Comparison of ENCODE assay signal across 1 cellular context in the genomic region with DNA sequence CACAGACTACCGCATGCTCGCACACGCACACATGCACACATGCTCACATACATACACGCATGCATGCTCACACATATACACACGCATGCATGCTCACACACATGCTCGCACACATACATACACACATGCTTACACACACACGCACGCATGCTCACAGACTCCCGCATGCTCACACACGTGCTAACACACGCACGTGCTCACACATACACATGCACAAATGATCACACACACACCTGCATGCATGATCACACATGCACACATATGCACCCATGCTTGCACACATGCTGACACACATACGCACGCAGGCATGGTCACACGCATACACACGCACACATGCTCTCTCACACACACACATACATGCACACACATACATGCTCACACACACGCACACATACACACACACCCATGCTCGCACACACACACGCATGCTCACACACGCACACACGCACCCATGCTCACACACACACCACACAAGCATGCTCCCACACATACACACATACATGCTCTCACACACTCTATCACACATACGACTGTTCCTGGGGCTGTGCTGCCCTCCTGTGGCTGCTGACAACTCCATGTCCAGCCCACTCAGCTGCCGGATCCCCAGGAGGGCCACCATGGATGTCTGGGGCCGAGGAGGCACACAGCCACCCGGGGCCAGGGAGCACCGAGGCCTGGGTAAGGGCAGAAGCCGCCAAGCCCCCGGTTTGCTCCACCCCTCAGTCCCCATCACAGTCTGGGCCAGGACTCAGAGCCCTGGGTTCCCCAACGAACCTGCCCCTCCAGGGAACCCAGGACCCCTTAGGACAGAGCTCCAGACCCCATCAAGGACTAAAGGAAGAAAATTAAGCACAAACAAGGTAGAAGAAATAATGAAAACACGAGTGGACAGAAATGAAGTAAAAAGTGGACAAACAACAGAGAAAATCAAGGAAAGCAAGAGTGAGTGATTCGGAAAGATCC.
A peak's percentile ranks its signal among the peaks of the same experiment; 100 is the strongest.
TF ChIP-seq lines count a peak whose summit lies in the region.

No MANE protein-coding gene starts in this region.

TF ChIP-seq in HEK293, 187 proteins besides CTCF, POLR2A, EP300 and RAD21 (continued from another document and continues in another):
- TF ChIP-seq ZNF514 (tag by site-specific recombination; IDR thresholded peaks at IDR 0.05) (no peak), GLI2 (tag by site-specific recombination; IDR thresholded peaks at IDR 0.05; ENCODE audit: borderline replicate concordance, low read depth) (no peak), ZNF776 (tag by site-specific recombination; IDR thresholded peaks at IDR 0.05; ENCODE audit: borderline replicate concordance) (no peak), ZNF266 (tag by site-specific recombination; IDR thresholded peaks at IDR 0.05; ENCODE audit: low read depth) (0 out of 2 replicates have a peak, but pooled peaks have one; percentile 10), ZNF155 (tag by site-specific recombination; IDR thresholded peaks at IDR 0.05) (no peak), REPIN1 (tag by site-specific recombination; IDR thresholded peaks at IDR 0.05; ENCODE audit: low read depth) (no peak), ZNF837 (tag by site-specific recombination; IDR thresholded peaks at IDR 0.05) (no peak), SCRT1 (tag by site-specific recombination; IDR thresholded peaks at IDR 0.05; ENCODE audit: borderline replicate concordance) (peak; percentile 71; the same call in 1 of the 2 replicates), ZNF214 (tag by site-specific recombination; IDR thresholded peaks at IDR 0.05; ENCODE audit: borderline replicate concordance) (no peak), ZNF510 (tag by site-specific recombination; IDR thresholded peaks at IDR 0.05; ENCODE audit: insufficient replicate concordance) (no peak), ZSCAN16 (tag by site-specific recombination; IDR thresholded peaks at IDR 0.05) (no peak), EGR2 (tag by site-specific recombination; IDR thresholded peaks at IDR 0.05; ENCODE audit: low read depth) (peak; percentile 92), ZBTB1 (tag by site-specific recombination; IDR thresholded peaks at IDR 0.05) (no peak), ZNF530 (tag by site-specific recombination; IDR thresholded peaks at IDR 0.05; ENCODE audit: low read depth) (no peak), ZNF248 (tag by site-specific recombination; IDR thresholded peaks at IDR 0.05) (no peak), ZEB2 (tag by site-specific recombination; IDR thresholded peaks at IDR 0.05) (no peak), ZNF792 (tag by site-specific recombination; IDR thresholded peaks at IDR 0.05) (no peak), PRDM1 (tag by site-specific recombination; IDR thresholded peaks at IDR 0.05) (no peak), ZNF404 (tag by site-specific recombination; IDR thresholded peaks at IDR 0.05) (no peak), ZNF677 (tag by site-specific recombination; IDR thresholded peaks at IDR 0.05) (no peak), ZNF777 (tag by site-specific recombination; IDR thresholded peaks at IDR 0.05; ENCODE audit: borderline replicate concordance) (no peak), ZNF335 (tag by site-specific recombination; conservative IDR thresholded peaks at IDR 0.05) (no peak), ZNF239 (tag by site-specific recombination; IDR thresholded peaks at IDR 0.05) (peak; percentile 34; the same call in 1 of the 2 replicates), ZNF600 (tag by site-specific recombination; IDR thresholded peaks at IDR 0.05) (peak; percentile 66), SALL2 (tag by site-specific recombination; IDR thresholded peaks at IDR 0.05; ENCODE audit: borderline replicate concordance) (peak; percentile 97), MYNN (tag by site-specific recombination; IDR thresholded peaks at IDR 0.05; ENCODE audit: borderline replicate concordance) (no peak), MEIS1 (CRISPR knock-in tag; IDR thresholded peaks at IDR 0.05; ENCODE audit: borderline replicate concordance) (no peak), ZNF701 (tag by site-specific recombination; IDR thresholded peaks at IDR 0.05) (peak; percentile 27; the same call in 1 of the 2 replicates), GFI1B (tag by site-specific recombination; IDR thresholded peaks at IDR 0.05) (no peak), ZNF658 (tag by site-specific recombination; IDR thresholded peaks at IDR 0.05) (no peak), ZNF76 (tag by site-specific recombination; IDR thresholded peaks at IDR 0.05; ENCODE audit: borderline replicate concordance, low read depth) (peak; percentile 33; the same call in 1 of the 2 replicates), ZNF19 (tag by site-specific recombination; IDR thresholded peaks at IDR 0.05; ENCODE audit: low read depth) (no peak)
- TF ChIP-seq, protein P1, sequence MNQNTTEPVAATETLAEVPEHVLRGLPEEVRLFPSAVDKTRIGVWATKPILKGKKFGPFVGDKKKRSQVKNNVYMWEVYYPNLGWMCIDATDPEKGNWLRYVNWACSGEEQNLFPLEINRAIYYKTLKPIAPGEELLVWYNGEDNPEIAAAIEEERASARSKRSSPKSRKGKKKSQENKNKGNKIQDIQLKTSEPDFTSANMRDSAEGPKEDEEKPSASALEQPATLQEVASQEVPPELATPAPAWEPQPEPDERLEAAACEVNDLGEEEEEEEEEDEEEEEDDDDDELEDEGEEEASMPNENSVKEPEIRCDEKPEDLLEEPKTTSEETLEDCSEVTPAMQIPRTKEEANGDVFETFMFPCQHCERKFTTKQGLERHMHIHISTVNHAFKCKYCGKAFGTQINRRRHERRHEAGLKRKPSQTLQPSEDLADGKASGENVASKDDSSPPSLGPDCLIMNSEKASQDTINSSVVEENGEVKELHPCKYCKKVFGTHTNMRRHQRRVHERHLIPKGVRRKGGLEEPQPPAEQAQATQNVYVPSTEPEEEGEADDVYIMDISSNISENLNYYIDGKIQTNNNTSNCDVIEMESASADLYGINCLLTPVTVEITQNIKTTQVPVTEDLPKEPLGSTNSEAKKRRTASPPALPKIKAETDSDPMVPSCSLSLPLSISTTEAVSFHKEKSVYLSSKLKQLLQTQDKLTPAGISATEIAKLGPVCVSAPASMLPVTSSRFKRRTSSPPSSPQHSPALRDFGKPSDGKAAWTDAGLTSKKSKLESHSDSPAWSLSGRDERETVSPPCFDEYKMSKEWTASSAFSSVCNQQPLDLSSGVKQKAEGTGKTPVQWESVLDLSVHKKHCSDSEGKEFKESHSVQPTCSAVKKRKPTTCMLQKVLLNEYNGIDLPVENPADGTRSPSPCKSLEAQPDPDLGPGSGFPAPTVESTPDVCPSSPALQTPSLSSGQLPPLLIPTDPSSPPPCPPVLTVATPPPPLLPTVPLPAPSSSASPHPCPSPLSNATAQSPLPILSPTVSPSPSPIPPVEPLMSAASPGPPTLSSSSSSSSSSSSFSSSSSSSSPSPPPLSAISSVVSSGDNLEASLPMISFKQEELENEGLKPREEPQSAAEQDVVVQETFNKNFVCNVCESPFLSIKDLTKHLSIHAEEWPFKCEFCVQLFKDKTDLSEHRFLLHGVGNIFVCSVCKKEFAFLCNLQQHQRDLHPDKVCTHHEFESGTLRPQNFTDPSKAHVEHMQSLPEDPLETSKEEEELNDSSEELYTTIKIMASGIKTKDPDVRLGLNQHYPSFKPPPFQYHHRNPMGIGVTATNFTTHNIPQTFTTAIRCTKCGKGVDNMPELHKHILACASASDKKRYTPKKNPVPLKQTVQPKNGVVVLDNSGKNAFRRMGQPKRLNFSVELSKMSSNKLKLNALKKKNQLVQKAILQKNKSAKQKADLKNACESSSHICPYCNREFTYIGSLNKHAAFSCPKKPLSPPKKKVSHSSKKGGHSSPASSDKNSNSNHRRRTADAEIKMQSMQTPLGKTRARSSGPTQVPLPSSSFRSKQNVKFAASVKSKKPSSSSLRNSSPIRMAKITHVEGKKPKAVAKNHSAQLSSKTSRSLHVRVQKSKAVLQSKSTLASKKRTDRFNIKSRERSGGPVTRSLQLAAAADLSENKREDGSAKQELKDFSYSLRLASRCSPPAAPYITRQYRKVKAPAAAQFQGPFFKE (tag by site-specific recombination; IDR thresholded peaks at IDR 0.05; ENCODE audit: borderline replicate concordance) = peak; percentile 68; the same call in 1 of the 2 replicates
- TF ChIP-seq, protein P2, sequence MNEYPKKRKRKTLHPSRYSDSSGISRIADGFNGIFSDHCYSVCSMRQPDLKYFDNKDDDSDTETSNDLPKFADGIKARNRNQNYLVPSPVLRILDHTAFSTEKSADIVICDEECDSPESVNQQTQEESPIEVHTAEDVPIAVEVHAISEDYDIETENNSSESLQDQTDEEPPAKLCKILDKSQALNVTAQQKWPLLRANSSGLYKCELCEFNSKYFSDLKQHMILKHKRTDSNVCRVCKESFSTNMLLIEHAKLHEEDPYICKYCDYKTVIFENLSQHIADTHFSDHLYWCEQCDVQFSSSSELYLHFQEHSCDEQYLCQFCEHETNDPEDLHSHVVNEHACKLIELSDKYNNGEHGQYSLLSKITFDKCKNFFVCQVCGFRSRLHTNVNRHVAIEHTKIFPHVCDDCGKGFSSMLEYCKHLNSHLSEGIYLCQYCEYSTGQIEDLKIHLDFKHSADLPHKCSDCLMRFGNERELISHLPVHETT (tag by site-specific recombination; IDR thresholded peaks at IDR 0.05) = no peak; the same call in 1 of the 2 replicates
- TF ChIP-seq, protein P3, sequence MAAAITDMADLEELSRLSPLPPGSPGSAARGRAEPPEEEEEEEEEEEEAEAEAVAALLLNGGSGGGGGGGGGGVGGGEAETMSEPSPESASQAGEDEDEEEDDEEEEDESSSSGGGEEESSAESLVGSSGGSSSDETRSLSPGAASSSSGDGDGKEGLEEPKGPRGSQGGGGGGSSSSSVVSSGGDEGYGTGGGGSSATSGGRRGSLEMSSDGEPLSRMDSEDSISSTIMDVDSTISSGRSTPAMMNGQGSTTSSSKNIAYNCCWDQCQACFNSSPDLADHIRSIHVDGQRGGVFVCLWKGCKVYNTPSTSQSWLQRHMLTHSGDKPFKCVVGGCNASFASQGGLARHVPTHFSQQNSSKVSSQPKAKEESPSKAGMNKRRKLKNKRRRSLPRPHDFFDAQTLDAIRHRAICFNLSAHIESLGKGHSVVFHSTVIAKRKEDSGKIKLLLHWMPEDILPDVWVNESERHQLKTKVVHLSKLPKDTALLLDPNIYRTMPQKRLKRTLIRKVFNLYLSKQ (tag by site-specific recombination; IDR thresholded peaks at IDR 0.05; ENCODE audit: borderline replicate concordance) = no peak
- TF ChIP-seq, protein P4, sequence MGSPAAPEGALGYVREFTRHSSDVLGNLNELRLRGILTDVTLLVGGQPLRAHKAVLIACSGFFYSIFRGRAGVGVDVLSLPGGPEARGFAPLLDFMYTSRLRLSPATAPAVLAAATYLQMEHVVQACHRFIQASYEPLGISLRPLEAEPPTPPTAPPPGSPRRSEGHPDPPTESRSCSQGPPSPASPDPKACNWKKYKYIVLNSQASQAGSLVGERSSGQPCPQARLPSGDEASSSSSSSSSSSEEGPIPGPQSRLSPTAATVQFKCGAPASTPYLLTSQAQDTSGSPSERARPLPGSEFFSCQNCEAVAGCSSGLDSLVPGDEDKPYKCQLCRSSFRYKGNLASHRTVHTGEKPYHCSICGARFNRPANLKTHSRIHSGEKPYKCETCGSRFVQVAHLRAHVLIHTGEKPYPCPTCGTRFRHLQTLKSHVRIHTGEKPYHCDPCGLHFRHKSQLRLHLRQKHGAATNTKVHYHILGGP (tag by site-specific recombination; IDR thresholded peaks at IDR 0.05) = no peak; the same call in 1 of the 2 replicates
- TF ChIP-seq, protein P5, sequence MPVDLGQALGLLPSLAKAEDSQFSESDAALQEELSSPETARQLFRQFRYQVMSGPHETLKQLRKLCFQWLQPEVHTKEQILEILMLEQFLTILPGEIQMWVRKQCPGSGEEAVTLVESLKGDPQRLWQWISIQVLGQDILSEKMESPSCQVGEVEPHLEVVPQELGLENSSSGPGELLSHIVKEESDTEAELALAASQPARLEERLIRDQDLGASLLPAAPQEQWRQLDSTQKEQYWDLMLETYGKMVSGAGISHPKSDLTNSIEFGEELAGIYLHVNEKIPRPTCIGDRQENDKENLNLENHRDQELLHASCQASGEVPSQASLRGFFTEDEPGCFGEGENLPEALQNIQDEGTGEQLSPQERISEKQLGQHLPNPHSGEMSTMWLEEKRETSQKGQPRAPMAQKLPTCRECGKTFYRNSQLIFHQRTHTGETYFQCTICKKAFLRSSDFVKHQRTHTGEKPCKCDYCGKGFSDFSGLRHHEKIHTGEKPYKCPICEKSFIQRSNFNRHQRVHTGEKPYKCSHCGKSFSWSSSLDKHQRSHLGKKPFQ (tag by site-specific recombination; IDR thresholded peaks at IDR 0.05) = peak; percentile 91
- TF ChIP-seq, protein P6, sequence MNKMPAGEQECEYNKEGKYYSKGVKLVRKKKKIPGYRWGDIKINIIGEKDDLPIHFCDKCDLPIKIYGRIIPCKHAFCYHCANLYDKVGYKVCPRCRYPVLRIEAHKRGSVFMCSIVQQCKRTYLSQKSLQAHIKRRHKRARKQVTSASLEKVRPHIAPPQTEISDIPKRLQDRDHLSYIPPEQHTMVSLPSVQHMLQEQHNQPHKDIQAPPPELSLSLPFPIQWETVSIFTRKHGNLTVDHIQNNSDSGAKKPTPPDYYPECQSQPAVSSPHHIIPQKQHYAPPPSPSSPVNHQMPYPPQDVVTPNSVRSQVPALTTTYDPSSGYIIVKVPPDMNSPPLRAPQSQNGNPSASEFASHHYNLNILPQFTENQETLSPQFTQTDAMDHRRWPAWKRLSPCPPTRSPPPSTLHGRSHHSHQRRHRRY (tag by site-specific recombination; IDR thresholded peaks at IDR 0.05) = 0 out of 2 replicates have a peak, but pooled peaks have one; percentile 51
- TF ChIP-seq, protein P7, sequence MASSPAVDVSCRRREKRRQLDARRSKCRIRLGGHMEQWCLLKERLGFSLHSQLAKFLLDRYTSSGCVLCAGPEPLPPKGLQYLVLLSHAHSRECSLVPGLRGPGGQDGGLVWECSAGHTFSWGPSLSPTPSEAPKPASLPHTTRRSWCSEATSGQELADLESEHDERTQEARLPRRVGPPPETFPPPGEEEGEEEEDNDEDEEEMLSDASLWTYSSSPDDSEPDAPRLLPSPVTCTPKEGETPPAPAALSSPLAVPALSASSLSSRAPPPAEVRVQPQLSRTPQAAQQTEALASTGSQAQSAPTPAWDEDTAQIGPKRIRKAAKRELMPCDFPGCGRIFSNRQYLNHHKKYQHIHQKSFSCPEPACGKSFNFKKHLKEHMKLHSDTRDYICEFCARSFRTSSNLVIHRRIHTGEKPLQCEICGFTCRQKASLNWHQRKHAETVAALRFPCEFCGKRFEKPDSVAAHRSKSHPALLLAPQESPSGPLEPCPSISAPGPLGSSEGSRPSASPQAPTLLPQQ (tag by site-specific recombination; IDR thresholded peaks at IDR 0.05) = peak; percentile 56
- TF ChIP-seq, protein P8, sequence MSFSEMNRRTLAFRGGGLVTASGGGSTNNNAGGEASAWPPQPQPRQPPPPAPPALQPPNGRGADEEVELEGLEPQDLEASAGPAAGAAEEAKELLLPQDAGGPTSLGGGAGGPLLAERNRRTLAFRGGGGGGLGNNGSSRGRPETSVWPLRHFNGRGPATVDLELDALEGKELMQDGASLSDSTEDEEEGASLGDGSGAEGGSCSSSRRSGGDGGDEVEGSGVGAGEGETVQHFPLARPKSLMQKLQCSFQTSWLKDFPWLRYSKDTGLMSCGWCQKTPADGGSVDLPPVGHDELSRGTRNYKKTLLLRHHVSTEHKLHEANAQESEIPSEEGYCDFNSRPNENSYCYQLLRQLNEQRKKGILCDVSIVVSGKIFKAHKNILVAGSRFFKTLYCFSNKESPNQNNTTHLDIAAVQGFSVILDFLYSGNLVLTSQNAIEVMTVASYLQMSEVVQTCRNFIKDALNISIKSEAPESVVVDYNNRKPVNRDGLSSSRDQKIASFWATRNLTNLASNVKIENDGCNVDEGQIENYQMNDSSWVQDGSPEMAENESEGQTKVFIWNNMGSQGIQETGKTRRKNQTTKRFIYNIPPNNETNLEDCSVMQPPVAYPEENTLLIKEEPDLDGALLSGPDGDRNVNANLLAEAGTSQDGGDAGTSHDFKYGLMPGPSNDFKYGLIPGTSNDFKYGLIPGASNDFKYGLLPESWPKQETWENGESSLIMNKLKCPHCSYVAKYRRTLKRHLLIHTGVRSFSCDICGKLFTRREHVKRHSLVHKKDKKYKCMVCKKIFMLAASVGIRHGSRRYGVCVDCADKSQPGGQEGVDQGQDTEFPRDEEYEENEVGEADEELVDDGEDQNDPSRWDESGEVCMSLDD (tag by site-specific recombination; IDR thresholded peaks at IDR 0.05) = peak; percentile 83; the same call in 1 of the 2 replicates
